In the genomic region with DNA sequence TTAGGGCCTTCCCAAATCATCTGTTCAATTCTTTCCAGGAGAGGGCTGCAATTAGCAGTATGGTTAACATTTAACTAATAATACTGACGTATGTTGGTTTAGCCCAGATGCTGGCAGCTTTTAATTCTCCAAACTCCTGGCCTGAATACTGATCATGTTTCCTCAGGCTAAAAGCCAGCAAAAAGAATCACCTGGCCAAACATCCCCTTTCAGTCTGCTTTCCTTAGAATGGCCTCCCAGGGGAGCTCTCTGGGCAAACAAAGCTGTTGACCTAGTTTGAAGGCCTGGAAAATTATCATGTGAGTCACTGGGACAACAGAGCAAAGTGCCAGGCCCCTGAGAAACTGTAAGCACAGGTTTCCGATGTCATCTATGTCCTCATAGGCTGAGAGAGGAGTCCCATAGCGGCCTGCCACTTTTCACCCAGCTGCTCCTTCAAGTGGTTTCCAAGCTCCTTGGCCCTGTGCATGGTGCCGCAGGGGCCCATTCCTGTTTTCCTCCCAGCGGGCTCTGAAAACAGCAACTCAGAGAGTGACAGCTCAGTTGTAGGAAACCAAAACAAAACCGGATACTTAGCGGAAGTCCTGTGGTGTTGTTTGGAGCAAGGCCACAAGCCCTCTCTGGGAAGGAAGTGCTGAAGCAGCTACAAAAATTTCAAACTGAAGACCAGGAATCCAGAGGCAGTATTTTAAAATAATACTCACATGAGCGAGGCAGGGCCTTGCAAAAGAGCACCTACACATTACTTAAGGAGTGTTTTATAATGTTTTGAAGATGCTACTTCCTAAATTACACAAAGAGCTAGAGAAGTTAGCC, we compare ENCODE assay signal across 1 cellular context.
A peak's percentile ranks its signal among the peaks of the same experiment; 100 is the strongest.
TF ChIP-seq lines count a peak whose summit lies in the region.

No MANE protein-coding gene starts in this region.

TF ChIP-seq in K562, 482 proteins besides CTCF, POLR2A, EP300 and RAD21 (continued from another document):
- TF ChIP-seq, protein P1, sequence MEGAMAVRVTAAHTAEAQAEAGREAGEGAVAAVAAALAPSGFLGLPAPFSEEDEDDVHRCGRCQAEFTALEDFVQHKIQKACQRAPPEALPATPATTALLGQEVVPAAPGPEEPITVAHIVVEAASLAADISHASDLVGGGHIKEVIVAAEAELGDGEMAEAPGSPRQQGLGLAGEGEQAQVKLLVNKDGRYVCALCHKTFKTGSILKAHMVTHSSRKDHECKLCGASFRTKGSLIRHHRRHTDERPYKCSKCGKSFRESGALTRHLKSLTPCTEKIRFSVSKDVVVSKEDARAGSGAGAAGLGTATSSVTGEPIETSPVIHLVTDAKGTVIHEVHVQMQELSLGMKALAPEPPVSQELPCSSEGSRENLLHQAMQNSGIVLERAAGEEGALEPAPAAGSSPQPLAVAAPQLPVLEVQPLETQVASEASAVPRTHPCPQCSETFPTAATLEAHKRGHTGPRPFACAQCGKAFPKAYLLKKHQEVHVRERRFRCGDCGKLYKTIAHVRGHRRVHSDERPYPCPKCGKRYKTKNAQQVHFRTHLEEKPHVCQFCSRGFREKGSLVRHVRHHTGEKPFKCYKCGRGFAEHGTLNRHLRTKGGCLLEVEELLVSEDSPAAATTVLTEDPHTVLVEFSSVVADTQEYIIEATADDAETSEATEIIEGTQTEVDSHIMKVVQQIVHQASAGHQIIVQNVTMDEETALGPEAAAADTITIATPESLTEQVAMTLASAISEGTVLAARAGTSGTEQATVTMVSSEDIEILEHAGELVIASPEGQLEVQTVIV (CRISPR knock-in tag; IDR thresholded peaks at IDR 0.05; ENCODE audit: borderline replicate concordance) = no peak
- TF ChIP-seq ATF1 (CRISPR knock-in tag; IDR thresholded peaks at IDR 0.05) = no peak
- peak; percentile 57; the same call in 1 of the 2 replicates for TF ChIP-seq ATF1 (tag; IDR thresholded peaks at IDR 0.05)
- TF ChIP-seq SRSF9 (IDR thresholded peaks at IDR 0.05; ENCODE audit: borderline replicate concordance, low read depth, low read length) = no peak
TF ChIP-seq in K562: peak in this region for 93.
